Comparison of ENCODE assay signal across 1 cellular context in the genomic region with DNA sequence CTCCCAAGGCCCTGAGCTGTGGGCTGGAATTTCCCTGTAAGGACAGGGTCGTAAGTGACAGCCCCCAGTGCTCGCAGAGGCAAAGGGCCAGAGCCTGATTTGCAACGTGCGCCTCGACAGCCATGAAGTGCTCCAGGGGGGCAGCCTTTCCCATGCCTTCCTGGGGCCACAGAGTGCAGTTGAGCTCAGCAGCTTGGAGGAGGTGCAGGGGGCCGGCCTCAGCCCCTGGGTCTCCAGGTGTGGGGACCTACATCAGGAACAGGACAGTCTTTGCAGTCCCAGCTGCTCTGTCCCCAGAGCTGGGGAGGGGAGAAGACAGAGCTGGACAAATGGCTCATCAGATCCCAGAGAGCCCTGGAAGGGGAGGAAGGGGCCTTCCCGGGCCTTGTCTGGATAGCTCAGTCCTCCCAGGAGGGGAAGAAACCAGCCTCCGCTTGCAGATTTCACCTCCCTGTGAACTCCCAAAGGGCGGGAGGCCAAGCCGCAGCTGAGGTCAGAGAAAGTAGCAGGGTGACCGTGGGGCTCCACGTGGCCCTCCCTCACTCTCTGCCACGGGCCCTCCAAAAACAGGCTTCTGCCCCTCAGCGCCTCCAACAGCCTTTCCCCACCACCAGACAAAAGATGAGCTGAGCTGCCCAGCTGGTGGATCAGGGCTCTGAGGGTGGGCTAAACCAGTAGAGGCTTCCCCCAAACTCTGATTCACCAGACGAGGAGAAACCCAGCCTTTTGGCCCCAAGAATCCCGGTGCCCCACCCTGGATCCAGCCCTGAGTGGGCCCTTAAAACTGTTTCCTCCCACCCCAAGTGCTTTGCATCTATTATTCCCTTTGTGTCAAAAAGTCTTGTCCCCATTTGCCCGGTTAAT.
TF ChIP-seq lines count a peak whose summit lies in the region.

No MANE protein-coding gene starts in this region.

TF ChIP-seq in K562, 482 proteins besides CTCF, POLR2A, EP300 and RAD21 (continued from another document and continues in another):
- TF ChIP-seq, protein P1, sequence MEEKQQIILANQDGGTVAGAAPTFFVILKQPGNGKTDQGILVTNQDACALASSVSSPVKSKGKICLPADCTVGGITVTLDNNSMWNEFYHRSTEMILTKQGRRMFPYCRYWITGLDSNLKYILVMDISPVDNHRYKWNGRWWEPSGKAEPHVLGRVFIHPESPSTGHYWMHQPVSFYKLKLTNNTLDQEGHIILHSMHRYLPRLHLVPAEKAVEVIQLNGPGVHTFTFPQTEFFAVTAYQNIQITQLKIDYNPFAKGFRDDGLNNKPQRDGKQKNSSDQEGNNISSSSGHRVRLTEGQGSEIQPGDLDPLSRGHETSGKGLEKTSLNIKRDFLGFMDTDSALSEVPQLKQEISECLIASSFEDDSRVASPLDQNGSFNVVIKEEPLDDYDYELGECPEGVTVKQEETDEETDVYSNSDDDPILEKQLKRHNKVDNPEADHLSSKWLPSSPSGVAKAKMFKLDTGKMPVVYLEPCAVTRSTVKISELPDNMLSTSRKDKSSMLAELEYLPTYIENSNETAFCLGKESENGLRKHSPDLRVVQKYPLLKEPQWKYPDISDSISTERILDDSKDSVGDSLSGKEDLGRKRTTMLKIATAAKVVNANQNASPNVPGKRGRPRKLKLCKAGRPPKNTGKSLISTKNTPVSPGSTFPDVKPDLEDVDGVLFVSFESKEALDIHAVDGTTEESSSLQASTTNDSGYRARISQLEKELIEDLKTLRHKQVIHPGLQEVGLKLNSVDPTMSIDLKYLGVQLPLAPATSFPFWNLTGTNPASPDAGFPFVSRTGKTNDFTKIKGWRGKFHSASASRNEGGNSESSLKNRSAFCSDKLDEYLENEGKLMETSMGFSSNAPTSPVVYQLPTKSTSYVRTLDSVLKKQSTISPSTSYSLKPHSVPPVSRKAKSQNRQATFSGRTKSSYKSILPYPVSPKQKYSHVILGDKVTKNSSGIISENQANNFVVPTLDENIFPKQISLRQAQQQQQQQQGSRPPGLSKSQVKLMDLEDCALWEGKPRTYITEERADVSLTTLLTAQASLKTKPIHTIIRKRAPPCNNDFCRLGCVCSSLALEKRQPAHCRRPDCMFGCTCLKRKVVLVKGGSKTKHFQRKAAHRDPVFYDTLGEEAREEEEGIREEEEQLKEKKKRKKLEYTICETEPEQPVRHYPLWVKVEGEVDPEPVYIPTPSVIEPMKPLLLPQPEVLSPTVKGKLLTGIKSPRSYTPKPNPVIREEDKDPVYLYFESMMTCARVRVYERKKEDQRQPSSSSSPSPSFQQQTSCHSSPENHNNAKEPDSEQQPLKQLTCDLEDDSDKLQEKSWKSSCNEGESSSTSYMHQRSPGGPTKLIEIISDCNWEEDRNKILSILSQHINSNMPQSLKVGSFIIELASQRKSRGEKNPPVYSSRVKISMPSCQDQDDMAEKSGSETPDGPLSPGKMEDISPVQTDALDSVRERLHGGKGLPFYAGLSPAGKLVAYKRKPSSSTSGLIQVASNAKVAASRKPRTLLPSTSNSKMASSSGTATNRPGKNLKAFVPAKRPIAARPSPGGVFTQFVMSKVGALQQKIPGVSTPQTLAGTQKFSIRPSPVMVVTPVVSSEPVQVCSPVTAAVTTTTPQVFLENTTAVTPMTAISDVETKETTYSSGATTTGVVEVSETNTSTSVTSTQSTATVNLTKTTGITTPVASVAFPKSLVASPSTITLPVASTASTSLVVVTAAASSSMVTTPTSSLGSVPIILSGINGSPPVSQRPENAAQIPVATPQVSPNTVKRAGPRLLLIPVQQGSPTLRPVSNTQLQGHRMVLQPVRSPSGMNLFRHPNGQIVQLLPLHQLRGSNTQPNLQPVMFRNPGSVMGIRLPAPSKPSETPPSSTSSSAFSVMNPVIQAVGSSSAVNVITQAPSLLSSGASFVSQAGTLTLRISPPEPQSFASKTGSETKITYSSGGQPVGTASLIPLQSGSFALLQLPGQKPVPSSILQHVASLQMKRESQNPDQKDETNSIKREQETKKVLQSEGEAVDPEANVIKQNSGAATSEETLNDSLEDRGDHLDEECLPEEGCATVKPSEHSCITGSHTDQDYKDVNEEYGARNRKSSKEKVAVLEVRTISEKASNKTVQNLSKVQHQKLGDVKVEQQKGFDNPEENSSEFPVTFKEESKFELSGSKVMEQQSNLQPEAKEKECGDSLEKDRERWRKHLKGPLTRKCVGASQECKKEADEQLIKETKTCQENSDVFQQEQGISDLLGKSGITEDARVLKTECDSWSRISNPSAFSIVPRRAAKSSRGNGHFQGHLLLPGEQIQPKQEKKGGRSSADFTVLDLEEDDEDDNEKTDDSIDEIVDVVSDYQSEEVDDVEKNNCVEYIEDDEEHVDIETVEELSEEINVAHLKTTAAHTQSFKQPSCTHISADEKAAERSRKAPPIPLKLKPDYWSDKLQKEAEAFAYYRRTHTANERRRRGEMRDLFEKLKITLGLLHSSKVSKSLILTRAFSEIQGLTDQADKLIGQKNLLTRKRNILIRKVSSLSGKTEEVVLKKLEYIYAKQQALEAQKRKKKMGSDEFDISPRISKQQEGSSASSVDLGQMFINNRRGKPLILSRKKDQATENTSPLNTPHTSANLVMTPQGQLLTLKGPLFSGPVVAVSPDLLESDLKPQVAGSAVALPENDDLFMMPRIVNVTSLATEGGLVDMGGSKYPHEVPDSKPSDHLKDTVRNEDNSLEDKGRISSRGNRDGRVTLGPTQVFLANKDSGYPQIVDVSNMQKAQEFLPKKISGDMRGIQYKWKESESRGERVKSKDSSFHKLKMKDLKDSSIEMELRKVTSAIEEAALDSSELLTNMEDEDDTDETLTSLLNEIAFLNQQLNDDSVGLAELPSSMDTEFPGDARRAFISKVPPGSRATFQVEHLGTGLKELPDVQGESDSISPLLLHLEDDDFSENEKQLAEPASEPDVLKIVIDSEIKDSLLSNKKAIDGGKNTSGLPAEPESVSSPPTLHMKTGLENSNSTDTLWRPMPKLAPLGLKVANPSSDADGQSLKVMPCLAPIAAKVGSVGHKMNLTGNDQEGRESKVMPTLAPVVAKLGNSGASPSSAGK (IDR thresholded peaks at IDR 0.05) = peak; percentile 87
- TF ChIP-seq SIRT6 (IDR thresholded peaks at IDR 0.05; ENCODE audit: low read depth, low read length) = no peak
- TF ChIP-seq POLR2G (IDR thresholded peaks at IDR 0.05; ENCODE audit: low read depth, low read length) = peak; percentile 46; the same call in 1 of the 2 replicates
- peak; percentile 13; the same call in 1 of the 2 replicates for TF ChIP-seq TEAD4 (IDR thresholded peaks at IDR 0.05; ENCODE audit: low read length)
- no peak for TF ChIP-seq TEAD4 (CRISPR knock-in tag; IDR thresholded peaks at IDR 0.05; ENCODE audit: borderline replicate concordance)
- TF ChIP-seq ZNF589 (CRISPR knock-in tag; IDR thresholded peaks at IDR 0.05; ENCODE audit: low read depth) = peak; percentile 84
- peak; percentile 89 for TF ChIP-seq ZFX (CRISPR knock-in tag; IDR thresholded peaks at IDR 0.05)
- TF ChIP-seq DMBX1 (CRISPR knock-in tag; IDR thresholded peaks at IDR 0.05; ENCODE audit: borderline replicate concordance) = peak; percentile 81
- TF ChIP-seq, protein P2, sequence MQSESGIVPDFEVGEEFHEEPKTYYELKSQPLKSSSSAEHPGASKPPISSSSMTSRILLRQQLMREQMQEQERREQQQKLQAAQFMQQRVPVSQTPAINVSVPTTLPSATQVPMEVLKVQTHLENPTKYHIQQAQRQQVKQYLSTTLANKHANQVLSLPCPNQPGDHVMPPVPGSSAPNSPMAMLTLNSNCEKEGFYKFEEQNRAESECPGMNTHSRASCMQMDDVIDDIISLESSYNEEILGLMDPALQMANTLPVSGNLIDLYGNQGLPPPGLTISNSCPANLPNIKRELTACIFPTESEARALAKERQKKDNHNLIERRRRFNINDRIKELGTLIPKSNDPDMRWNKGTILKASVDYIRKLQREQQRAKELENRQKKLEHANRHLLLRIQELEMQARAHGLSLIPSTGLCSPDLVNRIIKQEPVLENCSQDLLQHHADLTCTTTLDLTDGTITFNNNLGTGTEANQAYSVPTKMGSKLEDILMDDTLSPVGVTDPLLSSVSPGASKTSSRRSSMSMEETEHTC (IDR thresholded peaks at IDR 0.05) = no peak
- peak in 1 of 2 experiments; percentile 15; a peak in 1 of 4 replicates for TF ChIP-seq TRIM24 (IDR thresholded peaks at IDR 0.05)
- TF ChIP-seq, protein P3, sequence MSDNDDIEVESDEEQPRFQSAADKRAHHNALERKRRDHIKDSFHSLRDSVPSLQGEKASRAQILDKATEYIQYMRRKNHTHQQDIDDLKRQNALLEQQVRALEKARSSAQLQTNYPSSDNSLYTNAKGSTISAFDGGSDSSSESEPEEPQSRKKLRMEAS (CRISPR knock-in tag; IDR thresholded peaks at IDR 0.05) = peak; percentile 96
- TF ChIP-seq HMGN3 (IDR thresholded peaks at IDR 0.05; ENCODE audit: borderline replicate concordance, extremely low read depth, insufficient read length, low read depth, low read length) = peak; percentile 65
- TF ChIP-seq FOXJ2 (tag; IDR thresholded peaks at IDR 0.05) = no peak
- TF ChIP-seq TAF1 (IDR thresholded peaks at IDR 0.05; ENCODE audit: control insufficient read depth, extremely low read depth, insufficient read depth, low read length, severe bottlenecking) = peak; percentile 44
- TF ChIP-seq, protein P4, sequence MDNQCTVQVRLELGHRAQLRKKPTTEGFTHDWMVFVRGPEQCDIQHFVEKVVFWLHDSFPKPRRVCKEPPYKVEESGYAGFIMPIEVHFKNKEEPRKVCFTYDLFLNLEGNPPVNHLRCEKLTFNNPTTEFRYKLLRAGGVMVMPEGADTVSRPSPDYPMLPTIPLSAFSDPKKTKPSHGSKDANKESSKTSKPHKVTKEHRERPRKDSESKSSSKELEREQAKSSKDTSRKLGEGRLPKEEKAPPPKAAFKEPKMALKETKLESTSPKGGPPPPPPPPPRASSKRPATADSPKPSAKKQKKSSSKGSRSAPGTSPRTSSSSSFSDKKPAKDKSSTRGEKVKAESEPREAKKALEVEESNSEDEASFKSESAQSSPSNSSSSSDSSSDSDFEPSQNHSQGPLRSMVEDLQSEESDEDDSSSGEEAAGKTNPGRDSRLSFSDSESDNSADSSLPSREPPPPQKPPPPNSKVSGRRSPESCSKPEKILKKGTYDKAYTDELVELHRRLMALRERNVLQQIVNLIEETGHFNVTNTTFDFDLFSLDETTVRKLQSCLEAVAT (IDR thresholded peaks at IDR 0.05) = no peak
- TF ChIP-seq FOXM1 (IDR thresholded peaks at IDR 0.05; ENCODE audit: low read depth) = no peak
- no peak for TF ChIP-seq FOXM1 (CRISPR knock-in tag; IDR thresholded peaks at IDR 0.05; ENCODE audit: low read depth)
- TF ChIP-seq RHOXF2B (CRISPR knock-in tag; conservative IDR thresholded peaks at IDR 0.05) = no peak
- no peak for TF ChIP-seq ZNF146 (CRISPR knock-in tag; IDR thresholded peaks at IDR 0.05; ENCODE audit: unreplicated experiment)
- peak; percentile 61; the same call in 1 of the 2 replicates for TF ChIP-seq ATF7 (IDR thresholded peaks at IDR 0.05)
- TF ChIP-seq NR2C2 (CRISPR knock-in tag; IDR thresholded peaks at IDR 0.05) = 0 out of 2 replicates have a peak, but pooled peaks have one; percentile 29
- TF ChIP-seq NR2C2 (tag; IDR thresholded peaks at IDR 0.05) = peak; percentile 83
- TF ChIP-seq SPI1 (IDR thresholded peaks at IDR 0.05; ENCODE audit: borderline replicate concordance, low read depth, low read length) = peak; percentile 19; the same call in 1 of the 2 replicates
- TF ChIP-seq, protein P5, sequence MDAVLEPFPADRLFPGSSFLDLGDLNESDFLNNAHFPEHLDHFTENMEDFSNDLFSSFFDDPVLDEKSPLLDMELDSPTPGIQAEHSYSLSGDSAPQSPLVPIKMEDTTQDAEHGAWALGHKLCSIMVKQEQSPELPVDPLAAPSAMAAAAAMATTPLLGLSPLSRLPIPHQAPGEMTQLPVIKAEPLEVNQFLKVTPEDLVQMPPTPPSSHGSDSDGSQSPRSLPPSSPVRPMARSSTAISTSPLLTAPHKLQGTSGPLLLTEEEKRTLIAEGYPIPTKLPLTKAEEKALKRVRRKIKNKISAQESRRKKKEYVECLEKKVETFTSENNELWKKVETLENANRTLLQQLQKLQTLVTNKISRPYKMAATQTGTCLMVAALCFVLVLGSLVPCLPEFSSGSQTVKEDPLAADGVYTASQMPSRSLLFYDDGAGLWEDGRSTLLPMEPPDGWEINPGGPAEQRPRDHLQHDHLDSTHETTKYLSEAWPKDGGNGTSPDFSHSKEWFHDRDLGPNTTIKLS (IDR thresholded peaks at IDR 0.05; ENCODE audit: borderline replicate concordance, low read depth) = peak; percentile 70
- TF ChIP-seq TGIF2 (CRISPR knock-in tag; IDR thresholded peaks at IDR 0.05) = no peak
- TF ChIP-seq, protein P6, sequence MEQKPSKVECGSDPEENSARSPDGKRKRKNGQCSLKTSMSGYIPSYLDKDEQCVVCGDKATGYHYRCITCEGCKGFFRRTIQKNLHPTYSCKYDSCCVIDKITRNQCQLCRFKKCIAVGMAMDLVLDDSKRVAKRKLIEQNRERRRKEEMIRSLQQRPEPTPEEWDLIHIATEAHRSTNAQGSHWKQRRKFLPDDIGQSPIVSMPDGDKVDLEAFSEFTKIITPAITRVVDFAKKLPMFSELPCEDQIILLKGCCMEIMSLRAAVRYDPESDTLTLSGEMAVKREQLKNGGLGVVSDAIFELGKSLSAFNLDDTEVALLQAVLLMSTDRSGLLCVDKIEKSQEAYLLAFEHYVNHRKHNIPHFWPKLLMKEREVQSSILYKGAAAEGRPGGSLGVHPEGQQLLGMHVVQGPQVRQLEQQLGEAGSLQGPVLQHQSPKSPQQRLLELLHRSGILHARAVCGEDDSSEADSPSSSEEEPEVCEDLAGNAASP (IDR thresholded peaks at IDR 0.05) = no peak
- no peak for TF ChIP-seq ZFP30 (CRISPR knock-in tag; IDR thresholded peaks at IDR 0.05; ENCODE audit: borderline replicate concordance)
- no peak for TF ChIP-seq ZNF785 (CRISPR knock-in tag; IDR thresholded peaks at IDR 0.05)
- peak; percentile 65 for TF ChIP-seq RBFOX2 (IDR thresholded peaks at IDR 0.05; ENCODE audit: low read depth, low read length)
- TF ChIP-seq, protein P7, sequence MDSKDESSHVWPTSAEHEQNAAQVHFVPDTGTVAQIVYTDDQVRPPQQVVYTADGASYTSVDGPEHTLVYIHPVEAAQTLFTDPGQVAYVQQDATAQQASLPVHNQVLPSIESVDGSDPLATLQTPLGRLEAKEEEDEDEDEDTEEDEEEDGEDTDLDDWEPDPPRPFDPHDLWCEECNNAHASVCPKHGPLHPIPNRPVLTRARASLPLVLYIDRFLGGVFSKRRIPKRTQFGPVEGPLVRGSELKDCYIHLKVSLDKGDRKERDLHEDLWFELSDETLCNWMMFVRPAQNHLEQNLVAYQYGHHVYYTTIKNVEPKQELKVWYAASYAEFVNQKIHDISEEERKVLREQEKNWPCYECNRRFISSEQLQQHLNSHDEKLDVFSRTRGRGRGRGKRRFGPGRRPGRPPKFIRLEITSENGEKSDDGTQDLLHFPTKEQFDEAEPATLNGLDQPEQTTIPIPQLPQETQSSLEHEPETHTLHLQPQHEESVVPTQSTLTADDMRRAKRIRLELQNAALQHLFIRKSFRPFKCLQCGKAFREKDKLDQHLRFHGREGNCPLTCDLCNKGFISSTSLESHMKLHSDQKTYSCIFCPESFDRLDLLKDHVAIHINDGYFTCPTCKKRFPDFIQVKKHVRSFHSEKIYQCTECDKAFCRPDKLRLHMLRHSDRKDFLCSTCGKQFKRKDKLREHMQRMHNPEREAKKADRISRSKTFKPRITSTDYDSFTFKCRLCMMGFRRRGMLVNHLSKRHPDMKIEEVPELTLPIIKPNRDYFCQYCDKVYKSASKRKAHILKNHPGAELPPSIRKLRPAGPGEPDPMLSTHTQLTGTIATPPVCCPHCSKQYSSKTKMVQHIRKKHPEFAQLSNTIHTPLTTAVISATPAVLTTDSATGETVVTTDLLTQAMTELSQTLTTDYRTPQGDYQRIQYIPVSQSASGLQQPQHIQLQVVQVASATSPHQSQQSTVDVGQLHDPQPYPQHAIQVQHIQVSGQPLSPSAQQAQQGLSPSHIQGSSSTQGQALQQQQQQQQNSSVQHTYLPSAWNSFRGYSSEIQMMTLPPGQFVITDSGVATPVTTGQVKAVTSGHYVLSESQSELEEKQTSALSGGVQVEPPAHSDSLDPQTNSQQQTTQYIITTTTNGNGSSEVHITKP (IDR thresholded peaks at IDR 0.05; ENCODE audit: partially characterized antibody) = peak; percentile 51
